13 cellular contexts compared by ENCODE assay signal in the genomic region with DNA sequence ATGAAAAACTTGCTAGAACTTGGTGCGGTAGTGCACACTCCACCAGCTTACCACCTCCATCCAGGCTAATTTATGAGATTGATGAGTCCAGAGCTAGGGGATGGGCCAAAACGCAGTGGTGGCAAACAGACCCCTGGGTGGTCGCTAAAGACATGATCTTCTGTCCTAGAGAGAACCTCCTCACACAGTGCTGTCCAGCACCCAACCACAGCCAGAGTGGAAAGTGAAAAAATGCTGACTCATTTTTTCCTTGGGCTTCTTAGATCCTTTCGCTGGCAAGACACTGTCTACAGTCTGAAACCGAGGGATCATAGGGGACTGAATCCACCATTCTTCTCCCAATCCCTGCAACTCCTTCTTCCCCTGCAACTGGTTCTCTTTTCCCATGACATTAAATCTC. TPM values are rescaled to one million over a fixed set of nuclear protein-coding genes. Genes with fewer than 3 reads are reported as not detected.
DNase-seq lines count a peak whose midpoint lies in the region; ATAC-seq, FAIRE-seq and TF ChIP-seq lines count a peak whose summit lies in the region.
"Had no signal": no experiment of that assay in that cellular context is flagged by ENCODE, and none has a peak within 500 bp of the region (broad histone marks: within the 10 kb centered on the region; RNA-seq: fewer than 3 reads in every experiment).

No MANE protein-coding gene starts in this region.

- TF ChIP-seq POLR2A in A549 (IDR thresholded peaks at IDR 0.05; ENCODE audit: low read length): no peak

- peak in 1 of 2 experiments; percentile 6; a peak in 3 of 6 replicates for ATAC-seq in A549
- ATAC-seq: activated T-cell treated with anti-CD3 and anti-CD28 coated beads, Interleukin-2, amount 50 U/mL, for 72 hours had no signal

- CTCF ChIA-PET in A549 (lab: Yijun Ruan, JAX): interaction anchor here (0.6 to 5.2 kb wide), 3 partner anchors 74 to 1631 kb away, joined by 3 to 38 read pairs (median 14); no protein-coding TSS in a partner anchor
- CTCF ChIA-PET in HEK293 (lab: Yijun Ruan, JAX): interaction anchor here (0.9 to 1.2 kb wide), 2 partner anchors 92 to 290 kb away, joined by 3 read pairs; no protein-coding TSS in a partner anchor

- in situ Hi-C loops in KBM-7 (cut with MboI; ENCODE audit: low pct_unique_long_range_greater_than_20kb, low sequenced_read_pairs): no loop called here

- DNase-seq in A549 (ENCODE audit: low read depth in 1 of 2, low spot score in 1 of 2): peak in 1 of 2 experiments; percentile 63
- DNase-seq in cardiac fibroblast (ENCODE audit: low read depth in 2 of 2): peak; percentile 69 to 74
- no peak for DNase-seq in small intestine
- no peak for DNase-seq in NK-92 (lab: John Stamatoyannopoulos, UW; ENCODE audit: unreplicated experiment)
- no peak for DNase-seq in KBM-7
- DNase-seq in HK-2 (ENCODE audit: unreplicated experiment): no peak
- DNase-seq: activated T-cell treated with anti-CD3 and anti-CD28 coated beads, Interleukin-2, amount 50 U/mL, for 72 hours; NCI-H524 treated with DMSO at 0.1 percent for 48 hours; SIG-M5 had no signal

- H3K27ac ChIP-seq in A549 (peak overlapping the region; percentile 80 to 90), HEK293 (ENCODE audit: extremely low read depth, low read depth, low read length) (no peak overlapping the region), mesodermal cell (ENCODE audit: low read depth, low read length, severe bottlenecking) (no peak overlapping the region), small intestine (ENCODE audit: low read depth in 1 of 2, low read length in 1 of 2) (no peak overlapping the region)
- H3K27ac ChIP-seq: C4-2B, ovary had no signal

- H3K4me3 ChIP-seq in A549: peak overlapping the region; percentile 85
- no peak overlapping the region for H3K4me3 ChIP-seq in HEK293 (ENCODE audit: low read depth, low read length)
- peak overlapping the region; percentile 5 to 14 for H3K4me3 ChIP-seq in cardiac fibroblast (replicated peaks in 1 of 2; ENCODE audit: low read depth in 2 of 2, low read length in 2 of 2)
- peak overlapping the region; percentile 12 for H3K4me3 ChIP-seq in mesodermal cell (ENCODE audit: extremely low read depth, insufficient read depth, low read length, poor library complexity, severe bottlenecking)
- no peak overlapping the region for H3K4me3 ChIP-seq in small intestine (ENCODE audit: low read depth in 1 of 2, low read length in 2 of 2)
- H3K4me3 ChIP-seq: ovary had no signal

- no peak for TF ChIP-seq RAD21 in A549 (conservative IDR thresholded peaks at IDR 0.05 in 1 of 2, IDR thresholded peaks at IDR 0.05 in 1 of 2)

- H3K27me3 ChIP-seq in small intestine (ENCODE audit: control insufficient read depth in 2 of 2, insufficient read depth in 2 of 2, low read length in 2 of 2): peaks cover 0 to 3% of the 10 kb centered on the region in 2 donors
- H3K27me3 ChIP-seq: ovary had no signal

- peak overlapping the region; percentile 81 for H3K4me2 ChIP-seq in A549

- POLR2A ChIA-PET in A549 (lab: Yijun Ruan, JAX): interaction anchor here (1.6 kb wide), 1 partner anchor 289 kb away, joined by 3 read pairs; no protein-coding TSS in a partner anchor
- POLR2A ChIA-PET in HEK293 (lab: Yijun Ruan, JAX): no interaction called here

- TF ChIP-seq EP300 in A549 (IDR thresholded peaks at IDR 0.05): no peak

- H3K4me1 ChIP-seq in A549 (peaks cover 76% of the 10 kb centered on the region), HEK293 (ENCODE audit: control insufficient read depth, insufficient read depth, low read length) (peaks cover 7% of the 10 kb centered on the region; the same call in 1 of the 2 replicates), mesodermal cell (ENCODE audit: control insufficient read depth, insufficient read depth, low read length, poor library complexity, severe bottlenecking) (peaks cover 8% of the 10 kb centered on the region), small intestine (ENCODE audit: control insufficient read depth in 2 of 2, insufficient read depth in 1 of 2, low read depth in 1 of 2, low read length in 1 of 2) (peaks cover 0 to 2% of the 10 kb centered on the region in 2 donors)

- no peak for TF ChIP-seq CTCF in A549 (IDR thresholded peaks at IDR 0.05)
- no peak for TF ChIP-seq CTCF in HEK293 (tag by site-specific recombination; IDR thresholded peaks at IDR 0.05)
- no peak for TF ChIP-seq CTCF in cardiac fibroblast (IDR thresholded peaks at IDR 0.05; ENCODE audit: low read depth, low read length)

- H3K9me3 ChIP-seq in A549: no peaks in the 10 kb centered on the region
- H3K9me3 ChIP-seq in HEK293 (ENCODE audit: control insufficient read depth, insufficient read depth, low read depth, low read length): no peaks in the 10 kb centered on the region
- H3K9me3 ChIP-seq in mesodermal cell (ENCODE audit: control insufficient read depth, low read length): no peaks in the 10 kb centered on the region
- H3K9me3 ChIP-seq in small intestine (ENCODE audit: control insufficient read depth, low read depth): no peaks in the 10 kb centered on the region
- H3K9me3 ChIP-seq: ovary had no signal

- WGBS in A549 (ENCODE audit: missing lambda C conversion rate): 34% methylated on average over 5 of the region's 5 CpGs
- 92 to 100% methylated on average over 3 of the region's 5 CpGs for WGBS in mesodermal cell (ENCODE audit: insufficient coverage in 2 of 2), 2 experiments
- WGBS in small intestine, 3 donors: 56 to 79% (median 73%) methylated on average over 5 of the region's 5 CpGs

- H3K36me3 ChIP-seq in HEK293 (ENCODE audit: control insufficient read depth in 2 of 2, insufficient read depth in 1 of 2, low read length in 2 of 2) (no peaks in the 10 kb centered on the region), mesodermal cell (ENCODE audit: control insufficient read depth, insufficient read depth, low read length) (peaks cover 22% of the 10 kb centered on the region), small intestine (ENCODE audit: control insufficient read depth in 2 of 2, insufficient read depth in 2 of 2, low read length in 2 of 2) (no peaks in the 10 kb centered on the region)
- H3K36me3 ChIP-seq: ovary had no signal

- no peak for FAIRE-seq in A549 (lab: Jason Lieb, UNC)
- no peak for FAIRE-seq in small intestine (lab: Jason Lieb, UNC)

TF ChIP-seq in A549, 52 proteins besides CTCF, POLR2A, EP300 and RAD21 (continues in another document):
- TF ChIP-seq ZSCAN20 (CRISPR knock-in tag; IDR thresholded peaks at IDR 0.05) (no peak), NR3C1 (IDR thresholded peaks at IDR 0.05) (no peak), JUN (IDR thresholded peaks at IDR 0.05) (no peak), SMC3 (IDR thresholded peaks at IDR 0.05) (0 out of 3 replicates have a peak, but pooled peaks have one; percentile 12), CHD2 (IDR thresholded peaks at IDR 0.05; ENCODE audit: low read length, partially characterized antibody) (no peak)
- TF ChIP-seq, protein P1, sequence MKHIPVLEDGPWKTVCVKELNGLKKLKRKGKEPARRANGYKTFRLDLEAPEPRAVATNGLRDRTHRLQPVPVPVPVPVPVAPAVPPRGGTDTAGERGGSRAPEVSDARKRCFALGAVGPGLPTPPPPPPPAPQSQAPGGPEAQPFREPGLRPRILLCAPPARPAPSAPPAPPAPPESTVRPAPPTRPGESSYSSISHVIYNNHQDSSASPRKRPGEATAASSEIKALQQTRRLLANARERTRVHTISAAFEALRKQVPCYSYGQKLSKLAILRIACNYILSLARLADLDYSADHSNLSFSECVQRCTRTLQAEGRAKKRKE (CRISPR knock-in tag; IDR thresholded peaks at IDR 0.05; ENCODE audit: low read depth): no peak

TF ChIP-seq in HEK293, 187 proteins besides CTCF, POLR2A, EP300 and RAD21 (continues in another document):
- TF ChIP-seq ZNF239 (tag by site-specific recombination; IDR thresholded peaks at IDR 0.05) (no peak), WT1 (tag by site-specific recombination; IDR thresholded peaks at IDR 0.05) (no peak), GLI4 (tag by site-specific recombination; IDR thresholded peaks at IDR 0.05) (no peak), IKZF3 (tag by site-specific recombination; IDR thresholded peaks at IDR 0.05) (no peak), ZBTB17 (tag by site-specific recombination; IDR thresholded peaks at IDR 0.05) (peak; percentile 23; the same call in 1 of the 2 replicates), ZNF2 (tag by site-specific recombination; IDR thresholded peaks at IDR 0.05) (no peak), ZNF23 (tag by site-specific recombination; IDR thresholded peaks at IDR 0.05; ENCODE audit: borderline replicate concordance) (no peak), ZNF221 (tag by site-specific recombination; IDR thresholded peaks at IDR 0.05; ENCODE audit: borderline replicate concordance) (no peak)

RNA-seq across cellular contexts. Expression of gene ANTXR1, which starts 4.1 kb away (rescaled TPM):
- polyA plus RNA-seq in A549 (2011; rRNA removed) (150 and 161 TPM in 2 replicates), A549 (2017; fragmentation: RNase III; extraction: RNeasy Plus Mini Kit Qiagen cat#74134 plus additional on column Dnase treatment) (192 to 194 TPM (median 192 TPM) in 3 replicates), small intestine (1 to 10 TPM in 2 of 3 donors, under 1 TPM in 1; 0.22 to 8.1 (median 6.2) TPM)
- 122 and 157 TPM in 2 replicates for polyA plus RNA-seq in A549 (2012; cell fraction: cytosol; rRNA removed)
- 116 and 163 TPM in 2 replicates for polyA plus RNA-seq in A549 (2012; cell fraction: nucleus; rRNA removed)
- polyA minus RNA-seq in A549 (2011; rRNA and poly(A)+ RNA removed): 99.9 and 120 TPM in 2 replicates
- 138 TPM for polyA plus RNA-seq in mesodermal cell (2013, experiment 1 of 2)
- 144 TPM for polyA plus RNA-seq in mesodermal cell (2013, experiment 2 of 2)

RNA-seq across cellular contexts. Expression of gene GKN1, which starts 42.6 kb away (rescaled TPM):
- polyA plus RNA-seq in A549 (2011; rRNA removed): 0.35 and 0.57 TPM in 2 replicates
- 0.52 and 0.81 TPM in 2 replicates for polyA plus RNA-seq in A549 (2012; cell fraction: cytosol; rRNA removed)
- 0.36 and 0.49 TPM in 2 replicates for polyA plus RNA-seq in A549 (2012; cell fraction: nucleus; rRNA removed)
- 0.45 to 0.90 TPM (median 0.45 TPM) in 3 replicates for polyA plus RNA-seq in A549 (2017; fragmentation: RNase III; extraction: RNeasy Plus Mini Kit Qiagen cat#74134 plus additional on column Dnase treatment)
- not detected in 2 replicates for polyA minus RNA-seq in A549 (2011; rRNA and poly(A)+ RNA removed)
- polyA plus RNA-seq in mesodermal cell (2013, experiment 1 of 2): not detected
- polyA plus RNA-seq in mesodermal cell (2013, experiment 2 of 2): not detected
- 1 to 10 TPM in 1 of 3 donors, under 1 TPM in 1, not detected in 1; 0.12 to 1.9 TPM for polyA plus RNA-seq in small intestine
- polyA plus RNA-seq: ovary had no signal

Comparison
In these comparisons a context has a peak if more than half of its experiments do, and no peak if none do; other contexts are left out.
1. DNase-seq: peak in cardiac fibroblast (2 of 2); none in small intestine (single experiment), NK-92 (single experiment), KBM-7 (single experiment) and HK-2 (single experiment).
2. H3K27ac ChIP-seq: peak in A549 (2 of 2); none in HEK293 (single experiment), mesodermal cell (single experiment) and small intestine (0 of 2).
3. H3K4me3 ChIP-seq: peak in A549 (single experiment), cardiac fibroblast (2 of 2) and mesodermal cell (single experiment); none in HEK293 (single experiment) and small intestine (0 of 2).
4. RNA of gene ANTXR1, which starts 4.1 kb away (polyA plus RNA-seq): 116 to 194 TPM in A549; 0.22 to 8.1 TPM in small intestine; every median in the first group is over 10 times any median in the second.
5. Of the 5 proteins assayed by ChIP-seq in both HEK293 and A549: peak only in HEK293: none; only in A549: none; in both: REST; in neither: 4.